In the genomic region with DNA sequence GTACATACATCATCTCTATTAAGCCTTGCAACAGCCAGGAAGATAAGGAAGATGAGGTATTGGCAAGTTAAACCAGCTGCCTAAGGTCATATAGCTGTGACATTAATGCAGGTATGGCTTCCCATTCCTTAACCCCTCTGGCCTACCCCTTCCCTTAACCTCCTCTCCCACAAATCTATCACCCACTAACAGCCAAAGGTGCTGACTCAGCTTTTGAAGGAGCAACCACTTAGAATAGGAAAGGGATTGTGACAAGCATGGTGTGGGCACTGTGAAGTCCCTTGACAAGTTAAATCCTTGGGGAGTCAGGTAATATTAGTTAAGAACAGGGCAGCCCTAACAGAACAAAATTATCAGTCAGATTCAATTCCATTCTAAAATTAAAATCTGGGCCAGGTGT, we compare ENCODE assay signal across 32 cellular contexts.
"Had no signal": no experiment of that assay in that cellular context is flagged by ENCODE, and none has a peak within 500 bp of the region (broad histone marks: within the 10 kb centered on the region; RNA-seq: fewer than 3 reads in every experiment).

No MANE protein-coding gene starts in this region.

- H3K4me3 ChIP-seq: adrenal gland, body of pancreas, breast epithelium had no signal

- DNase-seq: activated CD4-positive, alpha-beta memory T cell treated with anti-CD3 and anti-CD28 coated beads for 36 hours; activated CD4-positive, alpha-beta T cell treated with anti-CD3 and anti-CD28 coated beads for 4 hours; activated CD4-positive, alpha-beta T cell treated with anti-CD3 and anti-CD28 coated beads, Interleukin-2, amount 10 ng/mL, durations not matched to agents 24 days and 14 days; activated CD4-positive, alpha-beta T cell treated with anti-CD3 and anti-CD28 coated beads, Interleukin-2, amount 50 U/mL, for 1 hour; activated CD4-positive, alpha-beta T cell treated with anti-CD3 and anti-CD28 coated beads, Interleukin-2, amount 50 U/mL, for 4 hours; activated CD4-positive, CD25-positive, alpha-beta regulatory T cell treated with anti-CD3 and anti-CD28 coated beads, Interleukin-2, amount 50 U/mL, for 72 hours; activated CD8-positive, alpha-beta memory T cell treated with anti-CD3 and anti-CD28 coated beads, Interleukin-2, amount 50 U/mL, for 4 hours; activated CD8-positive, alpha-beta T cell treated with anti-CD3 and anti-CD28 coated beads for 36 hours; activated effector memory CD4-positive, alpha-beta T cell treated with anti-CD3 and anti-CD28 coated beads, Interleukin-2, amount 50 U/mL, for 16 hours; activated gamma-delta T cell treated with Interleukin-2 at 50 U/mL for 16 hours; activated naive CD4-positive, alpha-beta T cell; activated naive CD4-positive, alpha-beta T cell treated with anti-CD3 and anti-CD28 coated beads for 36 hours; activated naive CD4-positive, alpha-beta T cell treated with anti-CD3 and anti-CD28 coated beads, Interleukin-2, amount 50 U/mL, for 16 hours; activated naive CD8-positive, alpha-beta T cell treated with anti-CD3 and anti-CD28 coated beads for 36 hours; activated T-cell treated with anti-CD3 and anti-CD28 coated beads for 4 hours; activated T-cell treated with anti-CD3 and anti-CD28 coated beads, Interleukin-2, amount 50 U/mL, for 1 hour; activated T-cell treated with anti-CD3 and anti-CD28 coated beads, Interleukin-2, amount 50 U/mL, for 4 hours; activated T-cell treated with anti-CD3 and anti-CD28 coated beads, Interleukin-2, amount 50 U/mL, for 72 hours; adrenal gland; amniotic stem cell; aorta; body of pancreas; brain microvascular endothelial cell; central memory CD4-positive, alpha-beta T cell; T-helper 2 cell; T-helper 9 cell had no signal

- H3K36me3 ChIP-seq: adrenal gland, brain microvascular endothelial cell, breast epithelium had no signal

- H3K27ac ChIP-seq: adrenal gland, body of pancreas, brain microvascular endothelial cell, breast epithelium, VCaP had no signal

- H3K9me3 ChIP-seq: adrenal gland, body of pancreas, breast epithelium had no signal

- H3K27me3 ChIP-seq: adrenal gland, body of pancreas, brain microvascular endothelial cell, breast epithelium had no signal

- FAIRE-seq: astrocyte, TTC549 had no signal

- ATAC-seq: activated CD8-positive, alpha-beta T cell treated with anti-CD3 and anti-CD28 coated beads for 36 hours; activated naive CD4-positive, alpha-beta T cell treated with anti-CD3 and anti-CD28 coated beads, Interleukin-2, amount 50 U/mL, for 72 hours; activated T-cell treated with anti-CD3 and anti-CD28 coated beads, Interleukin-2, amount 50 U/mL, for 4 hours; activated T-cell treated with anti-CD3 and anti-CD28 coated beads, Interleukin-2, amount 50 U/mL, for 72 hours; activated T-helper 17 cell treated with anti-CD3 and anti-CD28 coated beads, Interleukin-2, amount 50 U/mL, for 72 hours; body of pancreas had no signal

- H3K4me1 ChIP-seq: breast epithelium had no signal
